20 cellular contexts compared by ENCODE assay signal in the genomic region with DNA sequence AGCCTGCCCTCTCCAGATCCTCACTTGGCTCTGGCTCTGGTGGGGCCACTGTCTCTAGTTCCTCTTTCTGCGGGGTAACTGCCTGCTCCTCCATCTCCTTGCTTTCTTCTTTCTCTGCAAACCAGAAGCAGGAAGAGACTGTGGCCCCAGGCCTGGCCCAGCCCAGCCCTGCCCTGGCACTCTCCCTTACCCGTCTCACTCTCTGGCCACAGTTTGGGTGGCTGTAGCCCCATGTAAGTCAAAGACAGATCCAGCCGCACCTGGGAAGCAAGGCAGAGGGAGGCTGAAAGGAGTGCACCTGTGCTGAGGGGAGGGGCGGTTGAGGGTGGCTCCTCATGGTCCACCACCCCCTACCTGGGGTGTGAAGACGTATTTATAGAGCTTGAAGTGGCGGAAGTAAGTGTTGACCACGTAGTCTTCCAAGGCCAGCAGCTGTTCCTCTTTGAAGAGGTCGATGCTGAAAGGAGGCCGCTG. TPM values are rescaled to one million over a fixed set of nuclear protein-coding genes. Genes with fewer than 3 reads are reported as not detected.
A peak's percentile ranks its signal among the peaks of the same experiment; 100 is the strongest.
DNase-seq lines count a peak whose midpoint lies in the region; ATAC-seq, FAIRE-seq and TF ChIP-seq lines count a peak whose summit lies in the region.
"Had no signal": no experiment of that assay in that cellular context is flagged by ENCODE, and none has a peak within 500 bp of the region (broad histone marks: within the 10 kb centered on the region; RNA-seq: fewer than 3 reads in every experiment).

No MANE protein-coding gene starts in this region.

- intact Hi-C loops in GM12878 (cut with micrococcal nuclease; ENCODE audit: unreplicated experiment): no loop called here
- intact Hi-C loops in Caco-2 (cut with micrococcal nuclease; ENCODE audit: unreplicated experiment): no loop called here

- TF ChIP-seq CTCF in GM12878 (IDR thresholded peaks at IDR 0.05 in 2 of 3, conservative IDR thresholded peaks at IDR 0.05 in 1 of 3; ENCODE audit: control insufficient read depth in 2 of 3, extremely low read depth in 1 of 3, insufficient read depth in 1 of 3, low read depth in 3 of 3, low read length in 3 of 3) (no peak), neural crest cell (conservative IDR thresholded peaks at IDR 0.05) (no peak), Caco-2 (IDR thresholded peaks at IDR 0.05; ENCODE audit: insufficient read depth in 1 of 2, low read depth in 1 of 2, low read length in 1 of 2, severe bottlenecking in 1 of 2, unreplicated experiment in 1 of 2) (no peak), GM10248 (IDR thresholded peaks at IDR 0.05; ENCODE audit: control extremely low read depth, extremely low read depth, low read depth, missing control alignments) (no peak)

- WGBS in GM12878 (ENCODE audit: insufficient coverage, insufficient replicate concordance, low lambda C conversion rate, missing lambda C conversion rate): 79% methylated on average over 9 of the region's 9 CpGs

- CTCF ChIA-PET in GM12878 (lab: Yijun Ruan, JAX) (no interaction called here), Caco-2 (lab: Charles Lee) (no interaction called here), GM10248 (lab: Yijun Ruan, JAX) (interaction anchor here (0.8 to 2.2 kb wide), 7 partner anchors 10 to 143 kb away, joined by 3 to 7 read pairs (median 3); a partner anchor contains a TSS)

- H3K27ac Mint-ChIP-seq in CD4-positive, CD25-positive, alpha-beta regulatory T cell: no peak overlapping the region
- H3K27ac Mint-ChIP-seq in neural crest cell (ENCODE audit: unreplicated experiment): no peak overlapping the region
- H3K27ac Mint-ChIP-seq in Caco-2 (ENCODE audit: unreplicated experiment): no peak overlapping the region

- no peaks in the 10 kb centered on the region for H3K27me3 ChIP-seq in CD4-positive, CD25-positive, alpha-beta regulatory T cell (ENCODE audit: control insufficient read depth, insufficient read depth, low read length)
- no peaks in the 10 kb centered on the region for H3K27me3 ChIP-seq in GM12878 (replicated peaks in 1 of 2; ENCODE audit: control insufficient read depth in 2 of 2, insufficient read depth in 2 of 2, low read length in 1 of 2)
- H3K27me3 ChIP-seq in Caco-2 (replicated peaks; ENCODE audit: control insufficient read depth, insufficient read depth, low read length): no peaks in the 10 kb centered on the region
- H3K27me3 ChIP-seq: hepatocyte, SJSA1, stomach had no signal

- POLR2A ChIA-PET in GM12878 (lab: Charles Lee): interaction anchor here (0.5 to 1.6 kb wide), 3 partner anchors 11 to 415 kb away, joined by 3 to 9 read pairs (median 3); a partner anchor contains a TSS
- POLR2A ChIA-PET in Caco-2 (lab: Charles Lee): interaction anchor here (1.1 kb wide), 1 partner anchor 10 kb away, joined by 4 read pairs; no protein-coding TSS in a partner anchor
- POLR2A ChIA-PET in GM10248 (lab: Yijun Ruan, JAX): interaction anchor here (1.3 to 1.4 kb wide), 2 partner anchors 9 to 11 kb away, joined by 3 to 6 read pairs; a partner anchor contains a TSS

- H3K36me3 Mint-ChIP-seq in CD4-positive, CD25-positive, alpha-beta regulatory T cell: peaks cover 15% of the 10 kb centered on the region
- H3K36me3 Mint-ChIP-seq in neural crest cell (ENCODE audit: low read depth) (no peaks in the 10 kb centered on the region), Caco-2 (ENCODE audit: insufficient read depth, unreplicated experiment) (peaks cover 57% of the 10 kb centered on the region)

- no peaks in the 10 kb centered on the region for H3K9me3 Mint-ChIP-seq in CD4-positive, CD25-positive, alpha-beta regulatory T cell
- no peaks in the 10 kb centered on the region for H3K9me3 Mint-ChIP-seq in neural crest cell
- H3K9me3 Mint-ChIP-seq in Caco-2 (ENCODE audit: unreplicated experiment): no peaks in the 10 kb centered on the region

- no peaks in the 10 kb centered on the region for H3K9me3 ChIP-seq in CD4-positive, CD25-positive, alpha-beta regulatory T cell (ENCODE audit: control insufficient read depth in 2 of 2, low read length in 2 of 2)
- H3K9me3 ChIP-seq in GM12878 (replicated peaks; ENCODE audit: control insufficient read depth, insufficient read depth, low read length) (no peaks in the 10 kb centered on the region), Caco-2 (no peaks in the 10 kb centered on the region)
- H3K9me3 ChIP-seq: SJSA1, stomach had no signal

- H3K79me2 ChIP-seq in GM12878 (ENCODE audit: control insufficient read depth, insufficient read depth, low read length): peaks cover 15% of the 10 kb centered on the region

- peak; percentile 43; the same call in 1 of the 2 replicates for TF ChIP-seq POLR2A in GM12878 (IDR thresholded peaks at IDR 0.05; ENCODE audit: low read depth, low read length)

- ATAC-seq in CD4-positive, CD25-positive, alpha-beta regulatory T cell (ENCODE audit: low read depth in 2 of 2): no peak
- ATAC-seq in GM12878 (no peak), HG03196 (IDR thresholded peaks at IDR 0.05; ENCODE audit: unreplicated experiment) (no peak)

- peaks cover 16% of the 10 kb centered on the region for H3K36me3 ChIP-seq in CD4-positive, CD25-positive, alpha-beta regulatory T cell (ENCODE audit: control insufficient read depth, insufficient read depth, low read length)
- H3K36me3 ChIP-seq in GM12878 (ENCODE audit: control insufficient read depth in 2 of 2, insufficient read depth in 2 of 2, low read length in 1 of 2) (peaks cover 5 to 7% of the 10 kb centered on the region in 2 experiments; a peak in 3 of 4 replicates), Caco-2 (ENCODE audit: control insufficient read depth, insufficient read depth, low read length) (no peaks in the 10 kb centered on the region; the same call in 1 of the 2 replicates)

- SMC1A ChIA-PET in GM12878 (lab: Charles Lee; ENCODE audit: uncharacterized antibody, unreplicated experiment): interaction anchor here (1.2 to 1.6 kb wide), 2 partner anchors 56 to 86 kb away, joined by 3 to 7 read pairs; no protein-coding TSS in a partner anchor

- H3K4me1 ChIP-seq in CD4-positive, CD25-positive, alpha-beta regulatory T cell (ENCODE audit: control insufficient read depth, insufficient read depth, low read length, poor library complexity, severe bottlenecking): peaks cover 25% of the 10 kb centered on the region
- H3K4me1 ChIP-seq in GM12878 (ENCODE audit: control insufficient read depth, insufficient read depth, low read length): peaks cover 9% of the 10 kb centered on the region
- peaks cover 15% of the 10 kb centered on the region; the same call in 1 of the 2 replicates for H3K4me1 ChIP-seq in Caco-2

- H3K4me2 ChIP-seq in GM12878 (ENCODE audit: control insufficient read depth, insufficient read depth): no peak overlapping the region
- H3K4me2 ChIP-seq: hepatocyte had no signal

- in situ Hi-C loops in GM12878 (cut with MboI): loop anchor here (25.0 kb wide), 1 partner anchor 1128 kb away; no protein-coding TSS in a partner anchor

- TF ChIP-seq EP300 in GM12878 (IDR thresholded peaks at IDR 0.05; ENCODE audit: borderline replicate concordance in 1 of 2, control insufficient read depth in 1 of 2, low read depth in 2 of 2, low read length in 2 of 2): no peak

- no peak for FAIRE-seq in GM12878 (lab: Jason Lieb, UNC)

- TF ChIP-seq RAD21 in GM12878 (IDR thresholded peaks at IDR 0.05; ENCODE audit: insufficient read depth, low read depth, low read length): no peak

- no peaks in the 10 kb centered on the region for H3K27me3 Mint-ChIP-seq in CD4-positive, CD25-positive, alpha-beta regulatory T cell
- H3K27me3 Mint-ChIP-seq in neural crest cell (ENCODE audit: low read depth): no peaks in the 10 kb centered on the region
- H3K27me3 Mint-ChIP-seq in Caco-2 (ENCODE audit: insufficient read depth, unreplicated experiment): no peaks in the 10 kb centered on the region

- BruUV-seq in GM12878 (replicated peaks; lab: Mats Ljungman, UMichigan) (no TSS peak), Caco-2 (replicated peaks; lab: Mats Ljungman, UMichigan) (no TSS peak)

- no peak overlapping the region for H3K27ac ChIP-seq in CD4-positive, CD25-positive, alpha-beta regulatory T cell (ENCODE audit: insufficient read depth, low read length, poor library complexity, severe bottlenecking)
- H3K27ac ChIP-seq in GM12878 (ENCODE audit: control insufficient read depth, insufficient read depth): no peak overlapping the region
- H3K27ac ChIP-seq: C4-2B, hepatocyte, SJSA1 had no signal

- H3K4me3 ChIP-seq in CD4-positive, CD25-positive, alpha-beta regulatory T cell (ENCODE audit: low read depth, low read length): no peak overlapping the region
- H3K4me3 ChIP-seq in GM12878: no peak overlapping the region
- H3K4me3 ChIP-seq in Caco-2 (ENCODE audit: low read depth, low read length): no peak overlapping the region
- H3K4me3 ChIP-seq: hepatocyte, SJSA1, stomach had no signal

- no peak for DNase-seq in CD4-positive, CD25-positive, alpha-beta regulatory T cell
- DNase-seq in NOMO-1 (lab: John Stamatoyannopoulos, UW; ENCODE audit: unreplicated experiment in 2 of 2) (peak; percentile 90 to 96), GM12878 (ENCODE audit: low read depth, low spot score) (no peak), neural crest cell (ENCODE audit: low read depth, low spot score) (no peak), Caco-2 (no peak), NCI-H1105 (lab: John Stamatoyannopoulos, UW) (no peak), GM10248 (ENCODE audit: extremely low spot score) (no peak)
- DNase-seq: activated CD4-positive, alpha-beta T cell treated with anti-CD3 and anti-CD28 coated beads, Interleukin-2, amount 50 U/mL, for 1 hour; activated effector memory CD4-positive, alpha-beta T cell treated with anti-CD3 and anti-CD28 coated beads, Interleukin-2, amount 50 U/mL, for 16 hours; central memory CD4-positive, alpha-beta T cell; erythroblast; mammary epithelial cell; NCI-H1092 treated with DMSO at 0.1 percent for 48 hours; NCI-H510A treated with DMSO at 0.1 percent for 48 hours; stimulated activated CD4-positive, alpha-beta T cell treated with anti-CD3 and anti-CD28 coated beads, Interleukin-4, amount 100 ng/mL, for 4 hours; stomach had no signal

- H3K4me3 Mint-ChIP-seq in CD4-positive, CD25-positive, alpha-beta regulatory T cell: peak overlapping the region in 3 of 4 donors; percentile 13 to 94 (median 38)
- peak overlapping the region; percentile 97 for H3K4me3 Mint-ChIP-seq in neural crest cell
- no peak overlapping the region for H3K4me3 Mint-ChIP-seq in Caco-2 (ENCODE audit: unreplicated experiment)

- no peak overlapping the region for H2AFZ ChIP-seq in GM12878 (ENCODE audit: control insufficient read depth, low read depth, low read length)
- H2AFZ ChIP-seq: hepatocyte had no signal

- H4K20me1 ChIP-seq in GM12878 (ENCODE audit: control insufficient read depth, insufficient read depth): no peaks in the 10 kb centered on the region

- H3K9ac ChIP-seq in GM12878 (ENCODE audit: control insufficient read depth, insufficient read depth, low read length): no peak overlapping the region

- RAD21 ChIA-PET in GM12878 (lab: Charles Lee; ENCODE audit: unreplicated experiment): no interaction called here

- peaks cover 0 to 31% (median 23%) of the 10 kb centered on the region in 4 donors for H3K4me1 Mint-ChIP-seq in CD4-positive, CD25-positive, alpha-beta regulatory T cell
- H3K4me1 Mint-ChIP-seq in neural crest cell: peaks cover 28% of the 10 kb centered on the region
- peaks cover 4% of the 10 kb centered on the region for H3K4me1 Mint-ChIP-seq in Caco-2 (ENCODE audit: low read depth, unreplicated experiment)

RNA-seq across cellular contexts. Expression of a gene that starts 2.8 kb away (rescaled TPM):
- 1.8 TPM for total RNA-seq in CD4-positive, CD25-positive, alpha-beta regulatory T cell
- polyA plus RNA-seq in CD4-positive, CD25-positive, alpha-beta regulatory T cell: 1 to 10 TPM in 1 of 4 donors, under 1 TPM in 2, not detected in 1; 0.23 to 1.5 (median 0.59) TPM
- total RNA-seq in GM12878 (2013; cell fraction: nucleolus; rRNA removed): 3.5 and 5.5 TPM in 2 replicates
- total RNA-seq in GM12878 (2014; rRNA removed): 4.3 and 6.2 TPM in 2 replicates
- total RNA-seq in GM12878 (2014; rRNA removed; fragmentation: Illumina TruSeq; extraction: Trizol): 2.2 and 4.2 TPM in 2 replicates
- total RNA-seq in GM12878 (2021): 5.8 and 7.3 TPM in 2 replicates
- polyA plus RNA-seq in GM12878 (2011; ENCODE audit: low read depth): 3.2 TPM
- 3.4 and 3.6 TPM in 2 replicates for polyA plus RNA-seq in GM12878 (2011; rRNA removed)
- 4.8 and 7.6 TPM in 2 replicates for polyA plus RNA-seq in GM12878 (2011; cell fraction: cytosol; rRNA removed)
- 29.5 and 32.9 TPM in 2 replicates for polyA plus RNA-seq in GM12878 (2011; cell fraction: nucleus; rRNA removed)
- 3.7 and 5.4 TPM in 2 replicates for polyA plus RNA-seq in GM12878 (2012)
- polyA plus RNA-seq in GM12878 (2014; fragmentation: Illumina TruSeq; extraction: Trizol): 0.52 and 4.2 TPM in 2 replicates
- 1 to 10 TPM; 3.2 to 3.9 TPM for polyA plus RNA-seq in GM12878 (2014; fragmentation: Nextera tagmentation; extraction: Ambion mirVana)
- polyA plus RNA-seq in GM12878 (2014; rRNA removed): 9.4 and 12.9 TPM in 2 replicates
- polyA plus RNA-seq in GM12878 (2016; fragmentation: Nextera tagmentation; extraction: Ambion mirVana): 1 to 10 TPM; 6.7 to 8.7 TPM
- 1.1 and 1.6 TPM in 2 replicates for polyA minus RNA-seq in GM12878 (2011; rRNA and poly(A)+ RNA removed)
- polyA minus RNA-seq in GM12878 (2011; cell fraction: cytosol; rRNA and poly(A)+ RNA removed): 1.5 and 3.6 TPM in 2 replicates
- 3.9 and 5.3 TPM in 2 replicates for polyA minus RNA-seq in GM12878 (2011; cell fraction: nucleus; rRNA and poly(A)+ RNA removed)
- total RNA-seq in neural crest cell: 14.4 and 18.5 TPM in 2 replicates
- 4.0 and 4.5 TPM in 2 replicates for total RNA-seq in Caco-2 (2022)

RNA-seq across cellular contexts. Expression of a gene that starts 3.1 kb away (rescaled TPM):
- 66.2 TPM for total RNA-seq in CD4-positive, CD25-positive, alpha-beta regulatory T cell
- 10 to 100 TPM; 19.0 to 26.9 (median 22.9) TPM for polyA plus RNA-seq in CD4-positive, CD25-positive, alpha-beta regulatory T cell
- total RNA-seq in GM12878 (2013; cell fraction: nucleolus; rRNA removed): 82.9 and 87.4 TPM in 2 replicates
- total RNA-seq in GM12878 (2014; rRNA removed) (59.0 and 61.7 TPM in 2 replicates), GM12878 (2014; rRNA removed; fragmentation: Illumina TruSeq; extraction: Trizol) (32.7 and 40.7 TPM in 2 replicates), GM12878 (2021) (76.8 and 84.7 TPM in 2 replicates), neural crest cell (154 and 157 TPM in 2 replicates), Caco-2 (2022) (94.0 and 97.6 TPM in 2 replicates)
- polyA plus RNA-seq in GM12878 (2011; ENCODE audit: low read depth): 21.7 TPM
- polyA plus RNA-seq in GM12878 (2011; rRNA removed) (38.0 and 64.5 TPM in 2 replicates), GM12878 (2014; fragmentation: Illumina TruSeq; extraction: Trizol) (55.1 and 57.7 TPM in 2 replicates), GM12878 (2014; fragmentation: Nextera tagmentation; extraction: Ambion mirVana) (1 to 10 TPM; 3.7 to 8.0 TPM), GM12878 (2014; rRNA removed) (43.2 and 55.6 TPM in 2 replicates), GM12878 (2016; fragmentation: Nextera tagmentation; extraction: Ambion mirVana) (10 to 100 TPM; 93.2 to 97.6 TPM)
- polyA plus RNA-seq in GM12878 (2011; cell fraction: cytosol; rRNA removed): 46.3 and 55.2 TPM in 2 replicates
- 89.1 and 96.4 TPM in 2 replicates for polyA plus RNA-seq in GM12878 (2011; cell fraction: nucleus; rRNA removed)
- 38.1 and 38.2 TPM in 2 replicates for polyA plus RNA-seq in GM12878 (2012)
- polyA minus RNA-seq in GM12878 (2011; rRNA and poly(A)+ RNA removed): 61.7 and 73.7 TPM in 2 replicates
- polyA minus RNA-seq in GM12878 (2011; cell fraction: cytosol; rRNA and poly(A)+ RNA removed): 24.1 and 31.3 TPM in 2 replicates
- 30.2 and 46.3 TPM in 2 replicates for polyA minus RNA-seq in GM12878 (2011; cell fraction: nucleus; rRNA and poly(A)+ RNA removed)

RNA-seq across cellular contexts. Expression of a gene that starts 10.8 kb away (rescaled TPM):
- total RNA-seq in CD4-positive, CD25-positive, alpha-beta regulatory T cell: 43.9 TPM
- 10 to 100 TPM; 39.5 to 48.5 (median 44.7) TPM for polyA plus RNA-seq in CD4-positive, CD25-positive, alpha-beta regulatory T cell
- 38.4 and 43.6 TPM in 2 replicates for total RNA-seq in GM12878 (2013; cell fraction: nucleolus; rRNA removed)
- total RNA-seq in GM12878 (2014; rRNA removed): 41.8 and 43.9 TPM in 2 replicates
- total RNA-seq in GM12878 (2014; rRNA removed; fragmentation: Illumina TruSeq; extraction: Trizol): 18.3 and 19.7 TPM in 2 replicates
- 35.8 and 38.0 TPM in 2 replicates for total RNA-seq in GM12878 (2021)
- polyA plus RNA-seq in GM12878 (2011; ENCODE audit: low read depth): 16.3 TPM
- 26.6 and 36.1 TPM in 2 replicates for polyA plus RNA-seq in GM12878 (2011; rRNA removed)
- 42.5 and 54.9 TPM in 2 replicates for polyA plus RNA-seq in GM12878 (2011; cell fraction: cytosol; rRNA removed)
- polyA plus RNA-seq in GM12878 (2011; cell fraction: nucleus; rRNA removed): 131 and 156 TPM in 2 replicates
- 26.0 and 30.1 TPM in 2 replicates for polyA plus RNA-seq in GM12878 (2012)
- polyA plus RNA-seq in GM12878 (2014; fragmentation: Illumina TruSeq; extraction: Trizol): 26.0 and 36.4 TPM in 2 replicates
- 1 to 10 TPM; 5.2 to 8.8 TPM for polyA plus RNA-seq in GM12878 (2014; fragmentation: Nextera tagmentation; extraction: Ambion mirVana)
- 47.4 and 54.2 TPM in 2 replicates for polyA plus RNA-seq in GM12878 (2014; rRNA removed)
- 10 to 100 TPM; 47.3 to 50.1 TPM for polyA plus RNA-seq in GM12878 (2016; fragmentation: Nextera tagmentation; extraction: Ambion mirVana)
- 25.9 and 39.8 TPM in 2 replicates for polyA minus RNA-seq in GM12878 (2011; rRNA and poly(A)+ RNA removed)
- polyA minus RNA-seq in GM12878 (2011; cell fraction: cytosol; rRNA and poly(A)+ RNA removed): 12.4 and 13.7 TPM in 2 replicates
- 22.2 and 47.6 TPM in 2 replicates for polyA minus RNA-seq in GM12878 (2011; cell fraction: nucleus; rRNA and poly(A)+ RNA removed)
- total RNA-seq in neural crest cell: 39.2 and 40.8 TPM in 2 replicates
- 40.8 and 48.6 TPM in 2 replicates for total RNA-seq in Caco-2 (2022)

RNA-seq across cellular contexts. Expression of a gene that starts 28.0 kb away (rescaled TPM):
- 0.49 TPM for total RNA-seq in CD4-positive, CD25-positive, alpha-beta regulatory T cell
- under 1 TPM; 0.23 to 0.79 (median 0.39) TPM for polyA plus RNA-seq in CD4-positive, CD25-positive, alpha-beta regulatory T cell
- 3.1 and 3.5 TPM in 2 replicates for total RNA-seq in GM12878 (2013; cell fraction: nucleolus; rRNA removed)
- total RNA-seq in GM12878 (2014; rRNA removed) (0.51 and 0.54 TPM in 2 replicates), GM12878 (2014; rRNA removed; fragmentation: Illumina TruSeq; extraction: Trizol) (0.28 and 0.45 TPM in 2 replicates), GM12878 (2021) (0.69 and 0.77 TPM in 2 replicates), neural crest cell (41.0 and 41.4 TPM in 2 replicates), Caco-2 (2022) (18.9 and 20.6 TPM in 2 replicates)
- polyA plus RNA-seq in GM12878 (2011; ENCODE audit: low read depth): 1.2 TPM
- polyA plus RNA-seq in GM12878 (2011; rRNA removed) (0.06 and 0.12 TPM in 2 replicates), GM12878 (2014; fragmentation: Illumina TruSeq; extraction: Trizol) (0.48 and 0.59 TPM in 2 replicates), GM12878 (2014; fragmentation: Nextera tagmentation; extraction: Ambion mirVana) (under 1 TPM; 0.02 to 0.07 TPM), GM12878 (2014; rRNA removed) (0.35 and 0.38 TPM in 2 replicates), GM12878 (2016; fragmentation: Nextera tagmentation; extraction: Ambion mirVana) (under 1 TPM; 0.32 to 0.62 TPM)
- polyA plus RNA-seq in GM12878 (2011; cell fraction: cytosol; rRNA removed): 0.12 and 0.13 TPM in 2 replicates
- polyA plus RNA-seq in GM12878 (2011; cell fraction: nucleus; rRNA removed): 0.43 and 0.50 TPM in 2 replicates
- polyA plus RNA-seq in GM12878 (2012): 2.2 and 2.5 TPM in 2 replicates
- polyA minus RNA-seq in GM12878 (2011; rRNA and poly(A)+ RNA removed): 0.15 TPM in 2 replicates
- polyA minus RNA-seq in GM12878 (2011; cell fraction: cytosol; rRNA and poly(A)+ RNA removed): 0.21 TPM in 1 of 2 replicates, not detected in the other
- polyA minus RNA-seq in GM12878 (2011; cell fraction: nucleus; rRNA and poly(A)+ RNA removed): 0.29 and 0.36 TPM in 2 replicates

Comparison
In these comparisons a context has a peak if more than half of its experiments do, and no peak if none do; other contexts are left out.
1. DNase-seq: peak in NOMO-1 (2 of 2); none in CD4-positive, CD25-positive, alpha-beta regulatory T cell (0 of 3), GM12878 (single experiment), neural crest cell (single experiment), Caco-2 (0 of 2), NCI-H1105 (single experiment) and GM10248 (single experiment).